ENCODE assay signal across 21 cellular contexts in the genomic region with DNA sequence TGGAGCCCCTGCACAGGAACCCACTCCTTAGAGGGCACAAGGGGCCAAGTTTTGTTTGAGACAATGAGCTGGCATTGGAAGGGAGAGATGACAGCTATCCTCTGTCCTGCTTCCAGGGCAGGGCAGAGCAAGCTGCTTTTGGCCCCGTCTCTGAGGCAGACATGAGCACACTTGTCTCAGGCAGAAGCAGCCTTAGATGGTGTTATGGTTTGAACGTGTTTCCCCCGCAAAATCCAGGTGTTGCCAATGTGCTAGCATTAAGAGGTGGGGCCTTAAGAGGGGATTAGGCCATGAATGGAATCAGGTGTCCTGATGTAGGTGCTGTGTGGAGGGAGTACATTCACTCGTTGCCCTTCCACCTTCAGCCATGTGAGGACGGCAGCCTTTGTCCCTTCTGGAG. TPM values are rescaled to one million over a fixed set of nuclear protein-coding genes. Genes with fewer than 3 reads are reported as not detected.
"Had no signal": no experiment of that assay in that cellular context is flagged by ENCODE, and none has a peak within 500 bp of the region (broad histone marks: within the 10 kb centered on the region; RNA-seq: fewer than 3 reads in every experiment).

No MANE protein-coding gene starts in this region.

- H3K27me3 ChIP-seq: cardiac muscle cell, right atrium auricular region, testis had no signal

- H3K36me3 ChIP-seq: cardiac muscle cell, gastrocnemius medialis, left ventricle myocardium inferior, right atrium auricular region had no signal

- H3K4me3 Mint-ChIP-seq: activated CD4-positive, alpha-beta memory T cell treated with anti-CD3 and anti-CD28 coated beads for 36 hours; activated CD4-positive, alpha-beta T cell treated with anti-CD3 and anti-CD28 coated beads for 36 hours; activated CD8-positive, alpha-beta memory T cell treated with anti-CD3 and anti-CD28 coated beads, Interleukin-2, amount 10 ng/mL, durations not matched to agents 7 days and 5 days; activated naive CD4-positive, alpha-beta T cell treated with anti-CD3 and anti-CD28 coated beads, Interleukin-2, amount 10 ng/mL, durations not matched to agents 7 days and 5 days; memory B cell; nephron; stimulated activated naive CD8-positive, alpha-beta T cell treated with anti-CD3 and anti-CD28 coated beads, Interleukin-15, Interleukin-2, amounts not matched to agents 100 ng/mL and 50 ng/mL, for 24 hours; T-helper 17 cell had no signal

- DNase-seq: activated CD4-positive, alpha-beta memory T cell treated with anti-CD3 and anti-CD28 coated beads for 36 hours; activated CD4-positive, alpha-beta T cell treated with anti-CD3 and anti-CD28 coated beads for 36 hours; activated CD8-positive, alpha-beta memory T cell treated with anti-CD3 and anti-CD28 coated beads, Interleukin-2, amount 10 ng/mL, durations not matched to agents 7 days and 5 days; activated naive CD4-positive, alpha-beta T cell treated with anti-CD3 and anti-CD28 coated beads, Interleukin-2, amount 10 ng/mL, durations not matched to agents 7 days and 5 days; activated T-cell treated with anti-CD3 and anti-CD28 coated beads, Interleukin-2, amount 50 U/mL, for 1 hour; gastrocnemius medialis; left ventricle myocardium inferior; T-helper 17 cell; testis had no signal

- H3K27ac Mint-ChIP-seq: activated CD4-positive, alpha-beta memory T cell treated with anti-CD3 and anti-CD28 coated beads for 36 hours; activated CD4-positive, alpha-beta T cell treated with anti-CD3 and anti-CD28 coated beads for 36 hours; activated CD8-positive, alpha-beta memory T cell treated with anti-CD3 and anti-CD28 coated beads, Interleukin-2, amount 10 ng/mL, durations not matched to agents 7 days and 5 days; activated naive CD4-positive, alpha-beta T cell treated with anti-CD3 and anti-CD28 coated beads, Interleukin-2, amount 10 ng/mL, durations not matched to agents 7 days and 5 days; activated T-helper 2 cell treated with anti-CD3 and anti-CD28 coated beads, Interferon-gamma antibody, Interleukin-2, Interleukin-4, amounts not matched to agents 10 μg/mL and 5 μg/mL and 100 μg/mL, durations not matched to agents 14 hours and 24 hours and 36 hours; memory B cell; nephron; stimulated activated naive CD8-positive, alpha-beta T cell treated with anti-CD3 and anti-CD28 coated beads, Interleukin-15, Interleukin-2, amounts not matched to agents 100 ng/mL and 50 ng/mL, for 24 hours; T-helper 17 cell had no signal

- H3K9me3 Mint-ChIP-seq: activated CD4-positive, alpha-beta memory T cell treated with anti-CD3 and anti-CD28 coated beads for 36 hours; activated naive CD4-positive, alpha-beta T cell treated with anti-CD3 and anti-CD28 coated beads, Interleukin-2, amount 10 ng/mL, durations not matched to agents 7 days and 5 days; activated T-helper 2 cell treated with anti-CD3 and anti-CD28 coated beads, Interferon-gamma antibody, Interleukin-2, Interleukin-4, amounts not matched to agents 10 μg/mL and 5 μg/mL and 100 μg/mL, durations not matched to agents 14 hours and 24 hours and 36 hours; memory B cell; nephron; stimulated activated naive CD8-positive, alpha-beta T cell treated with anti-CD3 and anti-CD28 coated beads, Interleukin-15, Interleukin-2, amounts not matched to agents 100 ng/mL and 50 ng/mL, for 24 hours had no signal

- H3K27me3 Mint-ChIP-seq: activated CD4-positive, alpha-beta memory T cell treated with anti-CD3 and anti-CD28 coated beads for 36 hours; stimulated activated naive CD8-positive, alpha-beta T cell treated with anti-CD3 and anti-CD28 coated beads, Interleukin-15, Interleukin-2, amounts not matched to agents 100 ng/mL and 50 ng/mL, for 24 hours had no signal

- H3K4me3 ChIP-seq: cardiac muscle cell, gastrocnemius medialis, left ventricle myocardium inferior, right atrium auricular region, testis had no signal

- H3K4me1 ChIP-seq: gastrocnemius medialis, left ventricle myocardium inferior, right atrium auricular region, testis had no signal

- H3K9me3 ChIP-seq: gastrocnemius medialis, left ventricle myocardium inferior, right atrium auricular region, testis had no signal

- H3K4me1 Mint-ChIP-seq: activated CD4-positive, alpha-beta T cell treated with anti-CD3 and anti-CD28 coated beads for 36 hours; activated CD8-positive, alpha-beta memory T cell treated with anti-CD3 and anti-CD28 coated beads, Interleukin-2, amount 10 ng/mL, durations not matched to agents 7 days and 5 days; activated naive CD4-positive, alpha-beta T cell treated with anti-CD3 and anti-CD28 coated beads, Interleukin-2, amount 10 ng/mL, durations not matched to agents 7 days and 5 days; memory B cell had no signal

- FAIRE-seq: astrocyte, endometrium, islet of Langerhans, urothelium cell line had no signal

- H3K36me3 Mint-ChIP-seq: activated CD4-positive, alpha-beta memory T cell treated with anti-CD3 and anti-CD28 coated beads for 36 hours; activated CD8-positive, alpha-beta memory T cell treated with anti-CD3 and anti-CD28 coated beads, Interleukin-2, amount 10 ng/mL, durations not matched to agents 7 days and 5 days; activated naive CD4-positive, alpha-beta T cell treated with anti-CD3 and anti-CD28 coated beads, Interleukin-2, amount 10 ng/mL, durations not matched to agents 7 days and 5 days; memory B cell had no signal

- H3K27ac ChIP-seq: cardiac muscle cell, gastrocnemius medialis, left ventricle myocardium inferior, right atrium auricular region, testis had no signal

RNA-seq across cellular contexts. Expression of gene TP53AIP1, which starts 2.5 kb away (rescaled TPM):
- total RNA-seq: activated CD4-positive, alpha-beta memory T cell treated with anti-CD3 and anti-CD28 coated beads for 36 hours; activated CD4-positive, alpha-beta T cell treated with anti-CD3 and anti-CD28 coated beads for 36 hours; activated CD8-positive, alpha-beta memory T cell treated with anti-CD3 and anti-CD28 coated beads, Interleukin-2, amount 10 ng/mL, durations not matched to agents 7 days and 5 days; activated T-helper 2 cell treated with anti-CD3 and anti-CD28 coated beads, Interferon-gamma antibody, Interleukin-2, Interleukin-4, amounts not matched to agents 10 μg/mL and 5 μg/mL and 100 μg/mL, durations not matched to agents 14 hours and 24 hours and 36 hours; cardiac muscle cell; fibroblast of lung; gastrocnemius medialis; left ventricle myocardium inferior; posterior vena cava; right atrium auricular region; T-helper 17 cell had no signal
- polyA plus RNA-seq: fibroblast of lung had no signal

RNA-seq across cellular contexts. Expression of gene KCNJ5, which starts 49.0 kb away (rescaled TPM):
- total RNA-seq: activated CD4-positive, alpha-beta memory T cell treated with anti-CD3 and anti-CD28 coated beads for 36 hours; activated CD4-positive, alpha-beta T cell treated with anti-CD3 and anti-CD28 coated beads for 36 hours; activated CD8-positive, alpha-beta memory T cell treated with anti-CD3 and anti-CD28 coated beads, Interleukin-2, amount 10 ng/mL, durations not matched to agents 7 days and 5 days; activated T-helper 2 cell treated with anti-CD3 and anti-CD28 coated beads, Interferon-gamma antibody, Interleukin-2, Interleukin-4, amounts not matched to agents 10 μg/mL and 5 μg/mL and 100 μg/mL, durations not matched to agents 14 hours and 24 hours and 36 hours; T-helper 17 cell had no signal
